7 cellular contexts compared by ENCODE assay signal in genomic region chr14:39432619-39433451, GRCh38. TPM values are rescaled to one million over a fixed set of nuclear protein-coding genes. Genes with fewer than 3 reads are reported as not detected.
DNase-seq lines count a peak whose midpoint lies in the region; ATAC-seq, FAIRE-seq and TF ChIP-seq lines count a peak whose summit lies in the region.

No MANE protein-coding gene starts in this region.

- ATAC-seq in GM18498 (IDR thresholded peaks at IDR 0.05; ENCODE audit: unreplicated experiment): peak; percentile 71
- peak; percentile 65 for ATAC-seq in HG02678 (IDR thresholded peaks at IDR 0.05; ENCODE audit: unreplicated experiment)

- peak overlapping the region; percentile 92 for H3K27ac Mint-ChIP-seq in astrocyte (ENCODE audit: unreplicated experiment)

- H3K9me3 ChIP-seq in astrocyte (ENCODE audit: insufficient read depth, low read depth, low read length): no peaks in the 10 kb centered on the region
- H3K9me3 ChIP-seq in hepatocyte (ENCODE audit: low read depth): no peaks in the 10 kb centered on the region

- H4K20me1 ChIP-seq in astrocyte (ENCODE audit: insufficient read depth, low read length) (peaks cover 28% of the 10 kb centered on the region), hepatocyte (ENCODE audit: insufficient read depth, poor library complexity, severe bottlenecking) (peaks cover 14% of the 10 kb centered on the region)

- DNase-seq in NCI-H1092 (lab: John Stamatoyannopoulos, UW) (peak; percentile 89), SKM-1 treated with dmso at 0.1 percent for 144 hours (lab: John Stamatoyannopoulos, UW; ENCODE audit: unreplicated experiment) (peak; percentile 23), astrocyte (ENCODE audit: low read depth) (peak; percentile 78), hepatocyte (ENCODE audit: low spot score) (peak; percentile 95)

- H3K79me2 ChIP-seq in astrocyte (ENCODE audit: insufficient read depth, low read length) (peaks cover 39% of the 10 kb centered on the region), hepatocyte (peaks cover 38% of the 10 kb centered on the region)

- under 1% methylated on average over 36 of the region's 38 CpGs for WGBS in hepatocyte (ENCODE audit: low lambda C conversion rate, missing lambda C conversion rate)

- no peaks in the 10 kb centered on the region for H3K27me3 Mint-ChIP-seq in astrocyte (ENCODE audit: low read depth, unreplicated experiment)

- H3K27ac ChIP-seq in astrocyte (ENCODE audit: low read depth, low read length) (peak overlapping the region; percentile 86), hepatocyte (peak overlapping the region; percentile 96), rectal smooth muscle tissue (ENCODE audit: low read depth, low read length) (peak overlapping the region; percentile 93)

- peak overlapping the region; percentile 83 for H3K4me3 ChIP-seq in astrocyte (ENCODE audit: insufficient read depth, low read depth, low read length)
- peak overlapping the region; percentile 43 for H3K4me3 ChIP-seq in hepatocyte
- peak overlapping the region; percentile 78 for H3K4me3 ChIP-seq in rectal smooth muscle tissue (ENCODE audit: low read length)

- no peaks in the 10 kb centered on the region for H3K27me3 ChIP-seq in astrocyte (ENCODE audit: insufficient read depth, low read length)
- H3K27me3 ChIP-seq in hepatocyte: no peaks in the 10 kb centered on the region
- H3K27me3 ChIP-seq in rectal smooth muscle tissue (ENCODE audit: control insufficient read depth, insufficient read depth, low read length): no peaks in the 10 kb centered on the region

- H3K36me3 Mint-ChIP-seq in astrocyte (ENCODE audit: low read depth, unreplicated experiment): no peaks in the 10 kb centered on the region

- H3K9me2 ChIP-seq in hepatocyte (replicated peaks; ENCODE audit: insufficient read depth): no peaks in the 10 kb centered on the region

- H3K4me2 ChIP-seq in astrocyte (ENCODE audit: low read length) (peak overlapping the region; percentile 93), hepatocyte (peak overlapping the region; percentile 73)

- H2AFZ ChIP-seq in astrocyte (ENCODE audit: low read depth, low read length) (peak overlapping the region; percentile 95), hepatocyte (peak overlapping the region; percentile 70)

- TF ChIP-seq CTCF in astrocyte (IDR thresholded peaks at IDR 0.05; ENCODE audit: insufficient read depth, low read depth, low read length) (no peak), hepatocyte (IDR thresholded peaks at IDR 0.05; ENCODE audit: poor library complexity) (peak; percentile 26)

- peaks cover 14% of the 10 kb centered on the region for H3K4me1 Mint-ChIP-seq in astrocyte (ENCODE audit: low read depth, unreplicated experiment)

- FAIRE-seq in astrocyte (lab: Jason Lieb, UNC): no peak

- H3K4me3 Mint-ChIP-seq in astrocyte (ENCODE audit: unreplicated experiment): peak overlapping the region; percentile 90

- H3K9me3 Mint-ChIP-seq in astrocyte (ENCODE audit: unreplicated experiment): no peaks in the 10 kb centered on the region

- peak overlapping the region; percentile 88 for H3K9ac ChIP-seq in astrocyte (ENCODE audit: low read length)
- peak overlapping the region; percentile 74 for H3K9ac ChIP-seq in rectal smooth muscle tissue (ENCODE audit: low read length)

- H3K4me1 ChIP-seq in astrocyte (ENCODE audit: insufficient read depth, low read length): peaks cover 10% of the 10 kb centered on the region
- peaks cover 15% of the 10 kb centered on the region for H3K4me1 ChIP-seq in hepatocyte (ENCODE audit: insufficient read depth)
- peaks cover 4% of the 10 kb centered on the region for H3K4me1 ChIP-seq in rectal smooth muscle tissue (ENCODE audit: control insufficient read depth, insufficient read depth, low read length)

- H3K36me3 ChIP-seq in astrocyte (ENCODE audit: insufficient read depth, low read length): no peaks in the 10 kb centered on the region
- H3K36me3 ChIP-seq in hepatocyte (replicated peaks; ENCODE audit: insufficient read depth, low read depth): no peaks in the 10 kb centered on the region
- H3K36me3 ChIP-seq in rectal smooth muscle tissue (ENCODE audit: control insufficient read depth, insufficient read depth, low read length): no peaks in the 10 kb centered on the region

RNA-seq across cellular contexts. Expression of gene FBXO33, which starts 0.6 kb away (rescaled TPM):
- total RNA-seq in astrocyte: 9.4 and 10.9 TPM in 2 replicates
- total RNA-seq in hepatocyte: 14.5 and 19.4 TPM in 2 replicates
- 8.9 and 12.0 TPM in 2 replicates for polyA plus RNA-seq in hepatocyte

Comparison
In these comparisons a context has a peak if more than half of its experiments do, and no peak if none do; other contexts are left out.
1. Peak in every context shown above with its lines: DNase-seq, ATAC-seq, H3K4me3 ChIP-seq and H3K27ac ChIP-seq.
2. DNase-seq: peak in every context shown above with its lines; median percentile 95 in hepatocyte; 89 in NCI-H1092; 78 in astrocyte; 23 in SKM-1 treated with dmso at 0.1 percent for 144 hours.